Comparison of ENCODE assay signal across 18 cellular contexts in the genomic region with DNA sequence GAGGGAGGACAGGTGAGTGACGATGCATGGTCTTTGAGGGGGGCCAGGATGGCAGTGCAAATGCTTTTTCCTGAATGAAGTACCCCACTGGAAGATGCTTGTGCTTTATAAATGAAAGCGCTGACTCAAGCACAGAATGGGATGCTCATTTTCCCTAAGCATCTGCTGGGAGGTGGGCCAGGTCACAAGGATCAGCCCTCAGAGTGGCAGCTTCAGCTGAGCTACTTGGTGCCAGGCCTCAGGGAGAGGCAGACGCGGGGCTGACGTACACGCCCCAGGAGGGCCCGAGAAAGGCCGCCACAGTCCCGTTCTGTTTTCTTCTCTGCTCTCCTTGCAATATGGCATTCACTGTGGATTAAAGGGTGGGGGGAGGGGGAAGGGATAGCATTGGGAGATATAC.
DNase-seq lines count a peak whose midpoint lies in the region; TF ChIP-seq lines count a peak whose summit lies in the region.
"Had no signal": no experiment of that assay in that cellular context is flagged by ENCODE, and none has a peak within 500 bp of the region (broad histone marks: within the 10 kb centered on the region; RNA-seq: fewer than 3 reads in every experiment).

No MANE protein-coding gene starts in this region.

- H3K9me3 ChIP-seq in ascending aorta (no peaks in the 10 kb centered on the region), sigmoid colon (no peaks in the 10 kb centered on the region)
- H3K9me3 ChIP-seq: BE2C; BLaER1 treated with 17β-estradiol and CSF1 and Interleukin-3, amounts not matched to agents 10 nM and 100 nM; HAP-1 had no signal

- DNase-seq in inferior parietal cortex (ENCODE audit: extremely low spot score) (peak; percentile 2), pons (ENCODE audit: low spot score) (peak; percentile 66), superior temporal gyrus (ENCODE audit: extremely low spot score) (peak; percentile 41), AG20443 (ENCODE audit: low spot score) (no peak), ascending aorta (ENCODE audit: low spot score in 2 of 2) (no peak), sigmoid colon (no peak)
- DNase-seq: BE2C; CD4-positive, alpha-beta T cell; CD8-positive, alpha-beta memory T cell; DMS 273 treated with DMSO at 0.1 percent for 48 hours; DMS79; EL; GDM1; HFFc6 had no signal

- intact Hi-C loops in ascending aorta (cut with DNase I) (no loop called here), sigmoid colon (cut with DNase I) (no loop called here)

- WGBS in sigmoid colon, 2 donors = 83 to 87% methylated on average over 9 of the region's 9 CpGs

- no peak overlapping the region for H3K4me3 ChIP-seq in ascending aorta
- no peak overlapping the region for H3K4me3 ChIP-seq in sigmoid colon
- H3K4me3 ChIP-seq: BLaER1 treated with 17β-estradiol and CSF1 and Interleukin-3, amounts not matched to agents 10 nM and 100 nM; GM12878; GM23338; HAP-1 had no signal

- no peak for TF ChIP-seq EP300 in sigmoid colon (IDR thresholded peaks at IDR 0.05)

- H3K4me1 ChIP-seq in ascending aorta = no peaks in the 10 kb centered on the region
- no peaks in the 10 kb centered on the region for H3K4me1 ChIP-seq in sigmoid colon
- H3K4me1 ChIP-seq: BE2C; BLaER1 treated with 17β-estradiol and CSF1 and Interleukin-3, amounts not matched to agents 10 nM and 100 nM; HAP-1 had no signal

- H3K27me3 ChIP-seq in ascending aorta (no peaks in the 10 kb centered on the region), sigmoid colon (no peaks in the 10 kb centered on the region)
- H3K27me3 ChIP-seq: BE2C; BLaER1 treated with 17β-estradiol and CSF1 and Interleukin-3, amounts not matched to agents 10 nM and 100 nM had no signal

- TF ChIP-seq CTCF in ascending aorta (IDR thresholded peaks at IDR 0.05) (no peak), sigmoid colon (IDR thresholded peaks at IDR 0.05) (no peak)

- H3K27ac ChIP-seq in ascending aorta = no peak overlapping the region
- H3K27ac ChIP-seq in sigmoid colon = no peak overlapping the region
- H3K27ac ChIP-seq: BLaER1 treated with 17β-estradiol and CSF1 and Interleukin-3, amounts not matched to agents 10 nM and 100 nM had no signal

- H3K36me3 ChIP-seq in ascending aorta (no peaks in the 10 kb centered on the region), sigmoid colon (no peaks in the 10 kb centered on the region)
- H3K36me3 ChIP-seq: BE2C; BLaER1 treated with 17β-estradiol and CSF1 and Interleukin-3, amounts not matched to agents 10 nM and 100 nM; HAP-1 had no signal

- TF ChIP-seq POLR2A in sigmoid colon (IDR thresholded peaks at IDR 0.05) = no peak

Comparison
In these comparisons a context has a peak if more than half of its experiments do, and no peak if none do; other contexts are left out.
1. DNase-seq: peak in inferior parietal cortex (single experiment), pons (single experiment) and superior temporal gyrus (single experiment); none in AG20443 (single experiment), ascending aorta (0 of 2) and sigmoid colon (single experiment).